22 cellular contexts compared by ENCODE assay signal in the genomic region with DNA sequence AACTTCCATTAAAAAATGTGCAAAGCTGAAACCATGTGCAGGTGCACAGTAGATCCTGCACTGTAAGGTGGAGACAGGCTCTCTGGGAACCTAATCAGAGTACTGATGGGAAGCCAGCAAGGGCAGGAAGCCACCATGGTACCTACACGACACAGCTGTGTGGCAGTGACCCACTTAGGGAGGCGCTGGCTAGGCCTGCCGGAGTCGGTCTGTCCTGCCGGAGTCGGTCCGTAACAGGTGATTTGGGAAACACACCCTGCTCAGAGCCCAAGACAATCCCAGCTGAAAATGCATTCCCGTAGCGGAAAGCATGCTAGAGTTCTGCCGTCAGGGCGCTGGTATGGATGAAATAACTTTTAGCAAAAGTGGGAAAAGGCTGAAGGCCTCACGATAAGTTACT.
"Had no signal": no experiment of that assay in that cellular context is flagged by ENCODE, and none has a peak within 500 bp of the region (broad histone marks: within the 10 kb centered on the region; RNA-seq: fewer than 3 reads in every experiment).

No MANE protein-coding gene starts in this region.

- H3K27me3 ChIP-seq: colonic mucosa, gastroesophageal sphincter, neural progenitor cell, ovary, transverse colon had no signal

- H3K27ac ChIP-seq: colonic mucosa, gastroesophageal sphincter, neural progenitor cell, ovary, thoracic aorta, transverse colon had no signal

- ATAC-seq: esophagus mucosa; gastroesophageal sphincter; left ventricle myocardium superior; natural killer cell treated with Interleukin-12 subunit alpha and Interleukin-12 subunit beta and Interleukin-15 and Interleukin-18, amount 100 ng/mL, for 72 hours; right cardiac atrium; stimulated activated memory B cell treated with anti-CD40 and anti-IgM and Interleukin-4, amounts not matched to agents 10 μg/mL and 1 μg/mL and 100 μg/mL, for 72 hours; stimulated activated naive CD8-positive, alpha-beta T cell treated with anti-CD3 and anti-CD28 coated beads, Interleukin-15, amount 100 ng/mL, for 72 hours had no signal

- H3K4me3 ChIP-seq: colonic mucosa, gastroesophageal sphincter, lung, neural progenitor cell, ovary, thoracic aorta, transverse colon had no signal

- DNase-seq: colonic mucosa; effector CD8-positive, alpha-beta T cell; glutamatergic neuron; islet precursor cell; left ventricle myocardium superior; mesenchymal stem cell; midbrain; nucleus accumbens; ovary; right cardiac atrium; stimulated activated CD4-positive, alpha-beta T cell treated with anti-CD3 and anti-CD28 coated beads, Interleukin-15, amount 100 ng/mL, for 24 hours; stimulated activated CD4-positive, alpha-beta T cell treated with anti-CD3 and anti-CD28 coated beads, Interleukin-1b, Interleukin-23, amount 100 ng/mL, for 48 hours; stimulated activated CD4-positive, alpha-beta T cell treated with anti-CD3 and anti-CD28 coated beads, Interleukin-4, amount 100 ng/mL, for 24 hours; stimulated activated naive CD8-positive, alpha-beta T cell treated with anti-CD3 and anti-CD28 coated beads, Interleukin-15, amount 100 ng/mL, for 72 hours; transverse colon had no signal

- H3K4me1 ChIP-seq: colonic mucosa, neural progenitor cell had no signal

- H3K9me3 ChIP-seq: colonic mucosa, gastroesophageal sphincter, ovary, thoracic aorta, transverse colon had no signal

- H3K36me3 ChIP-seq: ovary had no signal
